In genomic region chr1:35080171-35080854, GRCh38 we compare ENCODE assay signal across 8 cellular contexts. TPM values are rescaled to one million over a fixed set of nuclear protein-coding genes. Genes with fewer than 3 reads are reported as not detected.
A peak's percentile ranks its signal among the peaks of the same experiment; 100 is the strongest.
DNase-seq lines count a peak whose midpoint lies in the region; ATAC-seq and TF ChIP-seq lines count a peak whose summit lies in the region.

No MANE protein-coding gene starts in this region.

- H3F3A ChIP-seq in GM23338 (replicated peaks; ENCODE audit: low read depth): no peaks in the 10 kb centered on the region; the same call in 1 of the 2 replicates
- H3F3A ChIP-seq in SU-DHL-6 (ENCODE audit: insufficient read depth): no peaks in the 10 kb centered on the region

- H3K9me2 ChIP-seq in GM23338 (ENCODE audit: insufficient read depth) (peaks cover 5% of the 10 kb centered on the region; the same call in 1 of the 2 replicates), SU-DHL-6 (replicated peaks; ENCODE audit: insufficient read depth, low read length) (no peaks in the 10 kb centered on the region)

- H3K9ac ChIP-seq in SU-DHL-6 (ENCODE audit: low read length): peak overlapping the region; percentile 66

- TF ChIP-seq CTCF in GM23338 (conservative IDR thresholded peaks at IDR 0.05; ENCODE audit: low read depth in 2 of 2) (no peak), SU-DHL-6 (IDR thresholded peaks at IDR 0.05; ENCODE audit: insufficient read depth, low read length, poor library complexity, severe bottlenecking) (no peak), fibroblast of the aortic adventitia (IDR thresholded peaks at IDR 0.05; ENCODE audit: insufficient read depth, low read length) (no peak), gastrocnemius medialis (IDR thresholded peaks at IDR 0.05 in 4 of 5, conservative IDR thresholded peaks at IDR 0.05 in 1 of 5) (no peak)

- ATAC-seq in GM23338: no peak
- ATAC-seq in gastrocnemius medialis: peak in 1 of 2 donors; percentile 55

- TF ChIP-seq POLR2A in gastrocnemius medialis (IDR thresholded peaks at IDR 0.05): no peak

- no peaks in the 10 kb centered on the region for H3K9me3 ChIP-seq in SU-DHL-6 (ENCODE audit: insufficient read depth, low read length)
- no peaks in the 10 kb centered on the region for H3K9me3 ChIP-seq in gastrocnemius medialis

- H3K4me2 ChIP-seq in GM23338: peak overlapping the region; percentile 80
- H3K4me2 ChIP-seq in SU-DHL-6 (ENCODE audit: low read depth, low read length, poor library complexity, severe bottlenecking): peak overlapping the region; percentile 64

- peaks cover 24% of the 10 kb centered on the region for H3K4me1 Mint-ChIP-seq in GM23338

- in situ Hi-C loops in gastrocnemius medialis (cut with MboI; ENCODE audit: low sequenced_read_pairs in 4 of 4): no loop called here
- in situ Hi-C loops in G401 (cut with HindIII; ENCODE audit: low sequenced_read_pairs): no loop called here

- intact Hi-C loops in gastrocnemius medialis (cut with DNase I; ENCODE audit: low total_unique reads): no loop called here

- H3K79me2 ChIP-seq in GM23338 (replicated peaks; ENCODE audit: insufficient read depth): peaks cover 58% of the 10 kb centered on the region
- peaks cover 40% of the 10 kb centered on the region for H3K79me2 ChIP-seq in SU-DHL-6 (ENCODE audit: insufficient read depth, low read length)

- H3K4me3 ChIP-seq in GM23338 (peak overlapping the region; percentile 89), SU-DHL-6 (ENCODE audit: insufficient read depth, low read length, poor library complexity, severe bottlenecking) (peak overlapping the region; percentile 59), fibroblast of the aortic adventitia (ENCODE audit: low read depth, low read length) (peak overlapping the region; percentile 87), gastrocnemius medialis (peak overlapping the region; percentile 59 to 80 (median 71))

- H3K4me1 ChIP-seq in GM23338 (ENCODE audit: insufficient read depth): peaks cover 30% of the 10 kb centered on the region
- H3K4me1 ChIP-seq in gastrocnemius medialis: peaks cover 12 to 15% of the 10 kb centered on the region in 2 donors

- peaks cover 7% of the 10 kb centered on the region; the same call in 2 of the 3 replicates for H3K36me3 Mint-ChIP-seq in GM23338 (ENCODE audit: low read depth)

- H3K27me3 ChIP-seq in GM23338 (ENCODE audit: insufficient read depth): no peaks in the 10 kb centered on the region
- no peaks in the 10 kb centered on the region for H3K27me3 ChIP-seq in SU-DHL-6 (ENCODE audit: low read length)
- H3K27me3 ChIP-seq in gastrocnemius medialis: no peaks in the 10 kb centered on the region

- no peak overlapping the region for H3K27ac ChIP-seq in GM23338 (ENCODE audit: low read depth)
- no peak overlapping the region for H3K27ac ChIP-seq in SU-DHL-6 (ENCODE audit: low read depth, low read length)
- peak overlapping the region; percentile 76 to 80 (median 80) for H3K27ac ChIP-seq in gastrocnemius medialis

- H2AFZ ChIP-seq in GM23338 (no peak overlapping the region), SU-DHL-6 (ENCODE audit: low read depth, low read length, severe bottlenecking) (no peak overlapping the region)

- H3K27ac Mint-ChIP-seq in GM23338: peak overlapping the region; percentile 99; the same call in 1 of the 2 replicates

- no peaks in the 10 kb centered on the region for H3K9me3 Mint-ChIP-seq in GM23338

- H4K20me1 ChIP-seq in GM23338 (replicated peaks; ENCODE audit: insufficient read depth) (peaks cover 26% of the 10 kb centered on the region), SU-DHL-6 (ENCODE audit: low read depth, low read length) (no peaks in the 10 kb centered on the region)

- DNase-seq in GM23338 (ENCODE audit: low spot score) (no peak), fibroblast of the aortic adventitia (ENCODE audit: low read depth) (no peak), gastrocnemius medialis (no peak), NCI-H2029 (lab: John Stamatoyannopoulos, UW) (no peak), G401 (ENCODE audit: low spot score) (no peak), pons (ENCODE audit: low spot score) (no peak)
- no peak for DNase-seq in stimulated activated CD4-positive, alpha-beta T cell treated with anti-CD3 and anti-CD28 coated beads, Interleukin-12 subunit alpha, Interleukin-12 subunit beta, amount 100 ng/mL, for 4 hours

- H3K36me3 ChIP-seq in GM23338 (ENCODE audit: insufficient read depth) (no peaks in the 10 kb centered on the region), SU-DHL-6 (ENCODE audit: low read length) (no peaks in the 10 kb centered on the region), gastrocnemius medialis (no peaks in the 10 kb centered on the region)

- H3K27me3 Mint-ChIP-seq in GM23338 (ENCODE audit: insufficient read depth, low read depth, poor library complexity): peaks cover 19% of the 10 kb centered on the region

- H3K4me3 Mint-ChIP-seq in GM23338: peak overlapping the region; percentile 98

TF ChIP-seq in GM23338, 12 proteins besides CTCF, POLR2A, EP300 and RAD21:
- no peak for TF ChIP-seq CREB1 (CRISPR knock-in tag; IDR thresholded peaks at IDR 0.05; ENCODE audit: low read depth)
- no peak for TF ChIP-seq ZNF114 (CRISPR knock-in tag; IDR thresholded peaks at IDR 0.05)
- TF ChIP-seq JUNB (IDR thresholded peaks at IDR 0.05; ENCODE audit: unreplicated experiment): no peak
- TF ChIP-seq ZNF462 (CRISPR knock-in tag; IDR thresholded peaks at IDR 0.05): no peak
TF ChIP-seq in GM23338: peak in this region for 0.

RNA-seq across cellular contexts. Expression of gene ZMYM1, which starts 1.1 kb away (rescaled TPM):
- total RNA-seq in GM23338 (2014; rRNA removed; shearing (Covaris generic)): 51.0 and 51.9 TPM in 2 replicates
- 25.8 and 37.4 TPM in 2 replicates for polyA plus RNA-seq in GM23338 (2016; fragmentation: Nextera tagmentation; extraction: Ambion mirVana)
- total RNA-seq in fibroblast of the aortic adventitia (ENCODE audit: low replicate concordance) (7.2 and 35.1 TPM in 2 replicates), gastrocnemius medialis (1 to 10 TPM; 1.8 to 7.6 (median 3.6) TPM)
- total RNA-seq in G401 (2014; rRNA removed; shearing (Covaris generic)): 18.8 and 30.2 TPM in 2 replicates

RNA-seq across cellular contexts. Expression of gene ZMYM6, which starts 48.6 kb away (rescaled TPM):
- total RNA-seq in GM23338 (2014; rRNA removed; shearing (Covaris generic)): 12.4 and 16.8 TPM in 2 replicates
- 5.8 and 7.0 TPM in 2 replicates for polyA plus RNA-seq in GM23338 (2016; fragmentation: Nextera tagmentation; extraction: Ambion mirVana)
- total RNA-seq in fibroblast of the aortic adventitia (ENCODE audit: low replicate concordance): 11.8 and 24.6 TPM in 2 replicates
- total RNA-seq in gastrocnemius medialis: 1 to 10 TPM; 2.9 to 7.3 (median 4.2) TPM
- 3.9 and 5.0 TPM in 2 replicates for total RNA-seq in G401 (2014; rRNA removed; shearing (Covaris generic))

Comparison
In these comparisons a context has a peak if more than half of its experiments do, and no peak if none do; other contexts are left out.
1. H3K27ac ChIP-seq: peak in gastrocnemius medialis (4 of 4); none in GM23338 (single experiment) and SU-DHL-6 (single experiment).
2. Peak in every context shown above with its lines, with median percentiles within 50 percentile points of each other: H3K4me3 ChIP-seq.